ENCODE assay signal across 10 cellular contexts in genomic region chr12:57096099-57096572, GRCh38. TPM values are rescaled to one million over a fixed set of nuclear protein-coding genes. Genes with fewer than 3 reads are reported as not detected.
A peak's percentile ranks its signal among the peaks of the same experiment; 100 is the strongest.
DNase-seq lines count a peak whose midpoint lies in the region; ATAC-seq, FAIRE-seq and TF ChIP-seq lines count a peak whose summit lies in the region.
"Had no signal": no experiment of that assay in that cellular context is flagged by ENCODE, and none has a peak within 500 bp of the region (broad histone marks: within the 10 kb centered on the region; RNA-seq: fewer than 3 reads in every experiment).

No MANE protein-coding gene starts in this region.

- no peak overlapping the region for H3K4me3 Mint-ChIP-seq in astrocyte (ENCODE audit: unreplicated experiment)
- H3K4me3 Mint-ChIP-seq in naive thymus-derived CD4-positive, alpha-beta T cell, result peak overlapping the region in 1 of 10 donors; percentile 11

- CTCF ChIA-PET in naive thymus-derived CD4-positive, alpha-beta T cell (lab: Charles Lee), result interaction anchor here (1.0 to 4.1 kb wide), 4 partner anchors 15 to 105 kb away, joined by 3 to 20 read pairs (median 10); partner anchors contain the start of gene STAT6

- peak; percentile 78 for DNase-seq in DMS153 (lab: John Stamatoyannopoulos, UW)
- DNase-seq in KBM-7, result peak; percentile 62
- DNase-seq in astrocyte (ENCODE audit: low read depth), result no peak
- no peak for DNase-seq in naive thymus-derived CD4-positive, alpha-beta T cell
- no peak for DNase-seq in putamen (ENCODE audit: low spot score)

- no peak overlapping the region for H2AFZ ChIP-seq in astrocyte (ENCODE audit: low read depth, low read length)

- TF ChIP-seq CTCF in astrocyte (IDR thresholded peaks at IDR 0.05; ENCODE audit: insufficient read depth, low read depth, low read length), result no peak

- H3K4me1 ChIP-seq in astrocyte (ENCODE audit: insufficient read depth, low read length), result peaks cover 40% of the 10 kb centered on the region
- H3K4me1 ChIP-seq in naive thymus-derived CD4-positive, alpha-beta T cell (ENCODE audit: control insufficient read depth in 2 of 2, insufficient read depth in 2 of 2, low read length in 2 of 2), result peaks cover 7 to 32% of the 10 kb centered on the region in 2 donors

- H3K4me2 ChIP-seq in astrocyte (ENCODE audit: low read length), result no peak overlapping the region

- H3K36me3 Mint-ChIP-seq in astrocyte (ENCODE audit: low read depth, unreplicated experiment), result peaks cover 19% of the 10 kb centered on the region
- peaks cover 0 to 37% (median 0%) of the 10 kb centered on the region in 5 donors for H3K36me3 Mint-ChIP-seq in naive thymus-derived CD4-positive, alpha-beta T cell

- ATAC-seq in naive thymus-derived CD4-positive, alpha-beta T cell, result no peak
- ATAC-seq in HG02798 (IDR thresholded peaks at IDR 0.05; ENCODE audit: poor library complexity, unreplicated experiment) (no peak), HG02571 (IDR thresholded peaks at IDR 0.05; ENCODE audit: unreplicated experiment) (no peak), GM21526 (IDR thresholded peaks at IDR 0.05; ENCODE audit: low FRiP score, unreplicated experiment) (no peak)

- in situ Hi-C loops in KBM-7 (cut with MboI; ENCODE audit: low pct_unique_long_range_greater_than_20kb, low sequenced_read_pairs), result no loop called here

- no peaks in the 10 kb centered on the region for H3K27me3 Mint-ChIP-seq in astrocyte (ENCODE audit: low read depth, unreplicated experiment)
- H3K27me3 Mint-ChIP-seq in naive thymus-derived CD4-positive, alpha-beta T cell, result no peaks in the 10 kb centered on the region

- peaks cover 32% of the 10 kb centered on the region for H3K79me2 ChIP-seq in astrocyte (ENCODE audit: insufficient read depth, low read length)

- H3K27ac ChIP-seq in astrocyte (ENCODE audit: low read depth, low read length), result no peak overlapping the region
- H3K27ac ChIP-seq in naive thymus-derived CD4-positive, alpha-beta T cell (ENCODE audit: low read depth, low read length), result peak overlapping the region; percentile 83

- peaks cover 42% of the 10 kb centered on the region for H4K20me1 ChIP-seq in astrocyte (ENCODE audit: insufficient read depth, low read length)

- H3K36me3 ChIP-seq in astrocyte (ENCODE audit: insufficient read depth, low read length), result peaks cover 28% of the 10 kb centered on the region
- peaks cover 6 to 82% (median 15%) of the 10 kb centered on the region in 3 experiments for H3K36me3 ChIP-seq in naive thymus-derived CD4-positive, alpha-beta T cell (ENCODE audit: control insufficient read depth in 2 of 3, insufficient read depth in 3 of 3, low read length in 3 of 3)

- peak overlapping the region; percentile 43 for H3K27ac Mint-ChIP-seq in astrocyte (ENCODE audit: unreplicated experiment)
- H3K27ac Mint-ChIP-seq in naive thymus-derived CD4-positive, alpha-beta T cell, result peak overlapping the region in 8 of 9 donors; percentile 47 to 94 (median 64)

- no peak overlapping the region for H3K4me3 ChIP-seq in astrocyte (ENCODE audit: insufficient read depth, low read depth, low read length)
- no peak overlapping the region for H3K4me3 ChIP-seq in naive thymus-derived CD4-positive, alpha-beta T cell (ENCODE audit: low read length)

- FAIRE-seq in astrocyte (lab: Jason Lieb, UNC), result no peak
- FAIRE-seq: GM18507 had no signal

- H3K9me3 Mint-ChIP-seq in astrocyte (ENCODE audit: unreplicated experiment), result no peaks in the 10 kb centered on the region
- H3K9me3 Mint-ChIP-seq in naive thymus-derived CD4-positive, alpha-beta T cell, result no peaks in the 10 kb centered on the region

- intact Hi-C loops in naive thymus-derived CD4-positive, alpha-beta T cell (cut with micrococcal nuclease), result no loop called here

- H3K27me3 ChIP-seq in astrocyte (ENCODE audit: insufficient read depth, low read length), result no peaks in the 10 kb centered on the region
- no peaks in the 10 kb centered on the region for H3K27me3 ChIP-seq in naive thymus-derived CD4-positive, alpha-beta T cell (ENCODE audit: control insufficient read depth in 2 of 2, insufficient read depth in 2 of 2, low read length in 2 of 2)

- H3K4me1 Mint-ChIP-seq in astrocyte (ENCODE audit: low read depth, unreplicated experiment), result peaks cover 41% of the 10 kb centered on the region
- peaks cover 33 to 62% (median 51%) of the 10 kb centered on the region in 7 donors for H3K4me1 Mint-ChIP-seq in naive thymus-derived CD4-positive, alpha-beta T cell

- H3K9me3 ChIP-seq in astrocyte (ENCODE audit: insufficient read depth, low read depth, low read length), result no peaks in the 10 kb centered on the region
- no peaks in the 10 kb centered on the region for H3K9me3 ChIP-seq in naive thymus-derived CD4-positive, alpha-beta T cell (ENCODE audit: control insufficient read depth in 2 of 3, low read length in 3 of 3)

- POLR2A ChIA-PET in naive thymus-derived CD4-positive, alpha-beta T cell (lab: Charles Lee), result interaction anchor here (1.0 to 17.0 kb wide), 3 partner anchors 9 to 17 kb away, joined by 5 to 401 read pairs (median 16); partner anchors contain the start of genes NEMP1 and STAT6

- H3K9ac ChIP-seq in astrocyte (ENCODE audit: low read length), result no peak overlapping the region

RNA-seq across cellular contexts. Expression of gene NAB2, which starts 7.2 kb away (rescaled TPM):
- 36.6 and 37.8 TPM in 2 replicates for total RNA-seq in astrocyte
- 10 to 100 TPM in 3 of 5 experiments, 1 to 10 TPM in 2; 5.7 to 22.4 (median 15.5) TPM for total RNA-seq in naive thymus-derived CD4-positive, alpha-beta T cell
- polyA plus RNA-seq in naive thymus-derived CD4-positive, alpha-beta T cell, result 1 to 10 TPM in 1 of 2 donors, under 1 TPM in 1; 0.46 to 2.8 TPM

RNA-seq across cellular contexts. Expression of gene STAT6, which starts 15.0 kb away (rescaled TPM):
- 33.8 and 36.2 TPM in 2 replicates for total RNA-seq in astrocyte
- total RNA-seq in naive thymus-derived CD4-positive, alpha-beta T cell, result 100 to 1,000 TPM; 206 to 403 (median 294) TPM
- 100 to 1,000 TPM in 1 of 2 donors, 10 to 100 TPM in 1; 99.3 to 104 TPM for polyA plus RNA-seq in naive thymus-derived CD4-positive, alpha-beta T cell

RNA-seq across cellular contexts. Expression of gene NEMP1, which starts 17.5 kb away (rescaled TPM):
- total RNA-seq in astrocyte, result 9.4 and 10.6 TPM in 2 replicates
- 10 to 100 TPM; 13.1 to 47.6 (median 29.3) TPM for total RNA-seq in naive thymus-derived CD4-positive, alpha-beta T cell
- 1 to 10 TPM; 2.9 to 7.4 TPM for polyA plus RNA-seq in naive thymus-derived CD4-positive, alpha-beta T cell

RNA-seq across cellular contexts. Expression of gene LRP1, which starts 32.1 kb away (rescaled TPM):
- total RNA-seq in astrocyte, result 369 and 397 TPM in 2 replicates
- total RNA-seq in naive thymus-derived CD4-positive, alpha-beta T cell, result 100 to 1,000 TPM in 1 of 5 experiments, 10 to 100 TPM in 3, under 1 TPM in 1; 0.58 to 119 (median 14.8) TPM
- 1 to 10 TPM in 1 of 2 donors, under 1 TPM in 1; 0.72 to 1.2 TPM for polyA plus RNA-seq in naive thymus-derived CD4-positive, alpha-beta T cell

RNA-seq across cellular contexts. Expression of gene MYO1A, which starts 46.2 kb away (rescaled TPM):
- total RNA-seq in astrocyte, result 0.34 TPM in 1 of 2 replicates, not detected in the other
- 1 to 10 TPM; 1.3 to 2.3 (median 1.9) TPM for total RNA-seq in naive thymus-derived CD4-positive, alpha-beta T cell
- polyA plus RNA-seq in naive thymus-derived CD4-positive, alpha-beta T cell, result under 1 TPM; 0.56 to 0.68 TPM
- total RNA-seq: epithelial cell of proximal tubule had no signal

Comparison
In these comparisons a context has a peak if more than half of its experiments do, and no peak if none do; other contexts are left out.
1. DNase-seq: peak in DMS153 (single experiment) and KBM-7 (single experiment); none in astrocyte (single experiment), naive thymus-derived CD4-positive, alpha-beta T cell (0 of 9) and putamen (single experiment).